Comparison of ENCODE assay signal across 19 cellular contexts in the genomic region with DNA sequence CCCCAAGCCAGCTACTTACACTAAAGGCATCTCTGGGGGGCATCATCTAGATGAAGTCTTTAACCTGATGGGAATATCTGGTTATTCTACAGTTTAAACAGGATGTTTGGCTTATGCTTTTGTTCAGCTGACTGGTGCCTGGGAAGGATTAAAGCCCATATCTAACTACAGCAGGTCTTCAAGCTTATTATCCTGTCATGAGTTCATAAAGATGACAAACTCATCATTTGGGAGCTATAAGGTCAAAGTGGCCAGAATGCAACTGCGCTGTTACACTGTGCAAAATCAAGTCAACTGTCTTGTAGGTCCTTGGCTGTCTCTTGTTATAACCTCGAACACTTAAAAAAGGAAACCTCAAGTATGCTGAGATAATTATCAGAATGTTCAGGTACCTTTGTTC. TPM values are rescaled to one million over a fixed set of nuclear protein-coding genes. Genes with fewer than 3 reads are reported as not detected.
DNase-seq lines count a peak whose midpoint lies in the region; ATAC-seq, FAIRE-seq and TF ChIP-seq lines count a peak whose summit lies in the region.
"Had no signal": no experiment of that assay in that cellular context is flagged by ENCODE, and none has a peak within 500 bp of the region (broad histone marks: within the 10 kb centered on the region; RNA-seq: fewer than 3 reads in every experiment).

No MANE protein-coding gene starts in this region.

- H2AFZ ChIP-seq in HCT116 (ENCODE audit: low read depth, low read length, poor library complexity, severe bottlenecking), result no peak overlapping the region

- no peaks in the 10 kb centered on the region for H3K79me2 ChIP-seq in HCT116 (ENCODE audit: insufficient read depth, low read length)

- H3K9me3 Mint-ChIP-seq in activated CD8-positive, alpha-beta T cell treated with anti-CD3 and anti-CD28 coated beads, Interleukin-2, amount 10 ng/mL, durations not matched to agents 7 days and 5 days (ENCODE audit: insufficient read depth), result no peaks in the 10 kb centered on the region
- no peaks in the 10 kb centered on the region for H3K9me3 Mint-ChIP-seq in activated CD8-positive, alpha-beta T cell treated with anti-CD3 and anti-CD28 coated beads for 36 hours
- H3K9me3 Mint-ChIP-seq: CD8-positive, alpha-beta memory T cell had no signal

- H3K4me3 ChIP-seq in HCT116 (replicated peaks in 1 of 2; ENCODE audit: low read depth in 1 of 2, low read length in 2 of 2) (no peak overlapping the region), Panc1 (ENCODE audit: low read depth in 2 of 2, low read length in 2 of 2) (no peak overlapping the region)
- H3K4me3 ChIP-seq: BLaER1 had no signal

- H3K9ac ChIP-seq in HCT116 (ENCODE audit: low read length), result no peak overlapping the region
- H3K9ac ChIP-seq: BLaER1 had no signal

- ATAC-seq in activated CD8-positive, alpha-beta T cell treated with anti-CD3 and anti-CD28 coated beads, Interleukin-2, amount 10 ng/mL, durations not matched to agents 7 days and 5 days, result no peak
- no peak for ATAC-seq in activated CD8-positive, alpha-beta T cell treated with anti-CD3 and anti-CD28 coated beads for 36 hours
- no peak for ATAC-seq in HCT116
- no peak for ATAC-seq in Panc1

- intact Hi-C loops in activated CD8-positive, alpha-beta T cell treated with anti-CD3 and anti-CD28 coated beads for 36 hours (cut with micrococcal nuclease), result no loop called here
- intact Hi-C loops in HCT116 (cut with micrococcal nuclease) (no loop called here), Panc1 (cut with micrococcal nuclease; ENCODE audit: unreplicated experiment) (no loop called here)

- TF ChIP-seq RAD21 in HCT116 (IDR thresholded peaks at IDR 0.05; ENCODE audit: low read depth), result no peak

- H3K27me3 ChIP-seq in HCT116 (ENCODE audit: insufficient read depth, low read length), result no peaks in the 10 kb centered on the region
- H3K27me3 ChIP-seq in Panc1 (ENCODE audit: control insufficient read depth, insufficient read depth, low read length), result no peaks in the 10 kb centered on the region
- H3K27me3 ChIP-seq: BLaER1 had no signal

- H3K36me3 Mint-ChIP-seq in activated CD8-positive, alpha-beta T cell treated with anti-CD3 and anti-CD28 coated beads, Interleukin-2, amount 10 ng/mL, durations not matched to agents 7 days and 5 days (ENCODE audit: low read depth), result peaks cover 34% of the 10 kb centered on the region
- peaks cover 14% of the 10 kb centered on the region for H3K36me3 Mint-ChIP-seq in activated CD8-positive, alpha-beta T cell treated with anti-CD3 and anti-CD28 coated beads for 36 hours (ENCODE audit: low read depth)

- H3K27ac Mint-ChIP-seq in activated CD8-positive, alpha-beta T cell treated with anti-CD3 and anti-CD28 coated beads, Interleukin-2, amount 10 ng/mL, durations not matched to agents 7 days and 5 days, result peak overlapping the region; percentile 33
- no peak overlapping the region for H3K27ac Mint-ChIP-seq in activated CD8-positive, alpha-beta T cell treated with anti-CD3 and anti-CD28 coated beads for 36 hours

- peaks cover 7% of the 10 kb centered on the region for H3K4me1 Mint-ChIP-seq in activated CD8-positive, alpha-beta T cell treated with anti-CD3 and anti-CD28 coated beads, Interleukin-2, amount 10 ng/mL, durations not matched to agents 7 days and 5 days (ENCODE audit: low read depth)
- H3K4me1 Mint-ChIP-seq in activated CD8-positive, alpha-beta T cell treated with anti-CD3 and anti-CD28 coated beads for 36 hours (ENCODE audit: low read depth), result no peaks in the 10 kb centered on the region
- H3K4me1 Mint-ChIP-seq: CD8-positive, alpha-beta memory T cell had no signal

- in situ Hi-C loops in Panc1 (cut with HindIII; ENCODE audit: low pct_unique_long_range_greater_than_20kb, low sequenced_read_pairs), result no loop called here

- no peaks in the 10 kb centered on the region for H3K9me2 ChIP-seq in HCT116 (ENCODE audit: insufficient read depth)

- TF ChIP-seq CTCF in activated CD8-positive, alpha-beta T cell treated with anti-CD3 and anti-CD28 coated beads for 36 hours (IDR thresholded peaks at IDR 0.05), result no peak
- TF ChIP-seq CTCF in HCT116 (IDR thresholded peaks at IDR 0.05 in 2 of 3, conservative IDR thresholded peaks at IDR 0.05 in 1 of 3; ENCODE audit: borderline replicate concordance in 1 of 3, insufficient read depth in 1 of 3, low read depth in 2 of 3, low read length in 2 of 3) (no peak), Panc1 (IDR thresholded peaks at IDR 0.05) (no peak)

- H3K4me1 ChIP-seq in HCT116 (ENCODE audit: control insufficient read depth in 1 of 2, insufficient read depth in 2 of 2, low read length in 2 of 2), result no peaks in the 10 kb centered on the region
- H3K4me1 ChIP-seq in Panc1 (ENCODE audit: control insufficient read depth, insufficient read depth, low read length), result no peaks in the 10 kb centered on the region; the same call in 1 of the 2 replicates
- H3K4me1 ChIP-seq: BLaER1 had no signal

- H3K36me3 ChIP-seq in HCT116 (ENCODE audit: control insufficient read depth in 1 of 2, insufficient read depth in 2 of 2, low read length in 2 of 2) (peaks cover 4 to 15% of the 10 kb centered on the region in 2 experiments; a peak in 2 of 4 replicates), Panc1 (ENCODE audit: control insufficient read depth, insufficient read depth, low read length) (no peaks in the 10 kb centered on the region)

- no peaks in the 10 kb centered on the region for H3K27me3 Mint-ChIP-seq in activated CD8-positive, alpha-beta T cell treated with anti-CD3 and anti-CD28 coated beads, Interleukin-2, amount 10 ng/mL, durations not matched to agents 7 days and 5 days (ENCODE audit: low read depth)
- no peaks in the 10 kb centered on the region for H3K27me3 Mint-ChIP-seq in activated CD8-positive, alpha-beta T cell treated with anti-CD3 and anti-CD28 coated beads for 36 hours
- H3K27me3 Mint-ChIP-seq: CD8-positive, alpha-beta memory T cell had no signal

- POLR2A ChIA-PET in activated CD8-positive, alpha-beta T cell treated with anti-CD3 and anti-CD28 coated beads, Interleukin-2, amount 10 ng/mL, durations not matched to agents 7 days and 5 days (lab: Charles Lee), result interaction anchor here (1.1 to 1.2 kb wide), 2 partner anchors 14 to 21 kb away, joined by 4 to 6 read pairs; no protein-coding TSS in a partner anchor
- POLR2A ChIA-PET in activated CD8-positive, alpha-beta T cell treated with anti-CD3 and anti-CD28 coated beads for 36 hours (lab: Charles Lee), result interaction anchor here (0.8 to 1.5 kb wide), 4 partner anchors 11 to 82 kb away, joined by 3 to 5 read pairs (median 4); partner anchors contain the start of gene MOB3C
- POLR2A ChIA-PET in HCT116 (lab: Charles Lee) (no interaction called here), Panc1 (lab: Charles Lee) (no interaction called here)

- H3K9me3 ChIP-seq in HCT116 (ENCODE audit: control insufficient read depth in 1 of 2, insufficient read depth in 1 of 2, low read depth in 1 of 2, low read length in 2 of 2) (no peaks in the 10 kb centered on the region), Panc1 (ENCODE audit: control insufficient read depth, insufficient read depth, low read depth, low read length) (no peaks in the 10 kb centered on the region)
- H3K9me3 ChIP-seq: BLaER1 had no signal

- BruUV-seq in HCT116 (replicated peaks; lab: Mats Ljungman, UMichigan) (TSS peak; percentile 55), Panc1 (replicated peaks; lab: Mats Ljungman, UMichigan) (TSS peak; percentile 67)

- no peak for DNase-seq in activated CD8-positive, alpha-beta T cell treated with anti-CD3 and anti-CD28 coated beads, Interleukin-2, amount 10 ng/mL, durations not matched to agents 7 days and 5 days
- DNase-seq in activated CD8-positive, alpha-beta T cell treated with anti-CD3 and anti-CD28 coated beads for 36 hours, result no peak
- DNase-seq in HCT116 (ENCODE audit: low read depth, low spot score), result no peak
- no peak for DNase-seq in Panc1 (ENCODE audit: low read depth, low spot score)
- no peak for DNase-seq in H54 (ENCODE audit: insufficient read length, low spot score)
- DNase-seq in NCI-H1436 (lab: John Stamatoyannopoulos, UW), result no peak
- DNase-seq in NCI-H1436 treated with DMSO at 0.1 percent for 48 hours (lab: John Stamatoyannopoulos, UW), result no peak
- DNase-seq: AML-193; CD8-positive, alpha-beta memory T cell; DMS 273 treated with DMSO at 0.1 percent for 48 hours; GOT3; HCEC 1CT; KG1 had no signal

- H3K4me3 Mint-ChIP-seq in activated CD8-positive, alpha-beta T cell treated with anti-CD3 and anti-CD28 coated beads, Interleukin-2, amount 10 ng/mL, durations not matched to agents 7 days and 5 days, result no peak overlapping the region
- no peak overlapping the region for H3K4me3 Mint-ChIP-seq in activated CD8-positive, alpha-beta T cell treated with anti-CD3 and anti-CD28 coated beads for 36 hours
- H3K4me3 Mint-ChIP-seq: CD8-positive, alpha-beta memory T cell had no signal

- RAD21 ChIA-PET in HCT116 (lab: Charles Lee; ENCODE audit: low non-redundant PET in 1 of 2, low total read pairs in 2 of 2, uncharacterized antibody in 2 of 2, unreplicated experiment in 2 of 2), result no interaction called here

- CTCF ChIA-PET in activated CD8-positive, alpha-beta T cell treated with anti-CD3 and anti-CD28 coated beads, Interleukin-2, amount 10 ng/mL, durations not matched to agents 7 days and 5 days (lab: Charles Lee), result no interaction called here
- CTCF ChIA-PET in activated CD8-positive, alpha-beta T cell treated with anti-CD3 and anti-CD28 coated beads for 36 hours (lab: Charles Lee), result interaction anchor here (0.9 to 1.8 kb wide), 2 partner anchors 11 to 108 kb away, joined by 4 to 6 read pairs; no protein-coding TSS in a partner anchor
- CTCF ChIA-PET in HCT116 (lab: Charles Lee), result interaction anchor here (1.4 kb wide), 1 partner anchor 11 kb away, joined by 5 read pairs; no protein-coding TSS in a partner anchor
- CTCF ChIA-PET in Panc1 (lab: Charles Lee), result no interaction called here

- FAIRE-seq in H54 (lab: Jason Lieb, UNC), result no peak
- FAIRE-seq: GM12892, GM19239 had no signal

- no peak overlapping the region for H3K27ac ChIP-seq in HCT116 (ENCODE audit: low read depth, low read length)
- no peak overlapping the region for H3K27ac ChIP-seq in Panc1 (ENCODE audit: low read length)
- H3K27ac ChIP-seq: 22Rv1, BLaER1, HL-60 had no signal

- no peaks in the 10 kb centered on the region; the same call in 1 of the 2 replicates for H4K20me1 ChIP-seq in HCT116 (ENCODE audit: insufficient read depth)
- H4K20me1 ChIP-seq: BLaER1 had no signal

- no peak overlapping the region for H3K4me2 ChIP-seq in HCT116 (ENCODE audit: low read length)
- H3K4me2 ChIP-seq: BLaER1 had no signal

- no peak for TF ChIP-seq POLR2A in HCT116 (IDR thresholded peaks at IDR 0.05; ENCODE audit: borderline replicate concordance, extremely low read depth, insufficient read depth, insufficient read length)
- TF ChIP-seq POLR2A in H54 (IDR thresholded peaks at IDR 0.05; ENCODE audit: low read depth, low read length), result no peak

RNA-seq across cellular contexts. Expression of gene MOB3C, which starts 18.6 kb away (rescaled TPM):
- 10 to 100 TPM; 20.1 to 20.9 TPM for total RNA-seq in activated CD8-positive, alpha-beta T cell treated with anti-CD3 and anti-CD28 coated beads, Interleukin-2, amount 10 ng/mL, durations not matched to agents 7 days and 5 days
- 1 to 10 TPM; 6.3 to 8.7 TPM for total RNA-seq in activated CD8-positive, alpha-beta T cell treated with anti-CD3 and anti-CD28 coated beads for 36 hours
- total RNA-seq in HCT116 (2021; ENCODE audit: unreplicated experiment), result 5.5 TPM
- polyA plus RNA-seq in HCT116 (2012), result 4.3 and 5.4 TPM in 2 replicates
- 10.5 TPM for total RNA-seq in Panc1 (2021; ENCODE audit: unreplicated experiment)
- polyA plus RNA-seq in Panc1 (2012; ENCODE audit: insufficient read length), result 13.4 TPM

RNA-seq across cellular contexts. Expression of gene MKNK1, which starts 31.1 kb away (rescaled TPM):
- 10 to 100 TPM; 68.9 to 72.3 TPM for total RNA-seq in activated CD8-positive, alpha-beta T cell treated with anti-CD3 and anti-CD28 coated beads, Interleukin-2, amount 10 ng/mL, durations not matched to agents 7 days and 5 days
- 10 to 100 TPM; 31.1 to 35.5 TPM for total RNA-seq in activated CD8-positive, alpha-beta T cell treated with anti-CD3 and anti-CD28 coated beads for 36 hours
- total RNA-seq in HCT116 (2021; ENCODE audit: unreplicated experiment) (30.9 TPM), Panc1 (2021; ENCODE audit: unreplicated experiment) (40.1 TPM)
- polyA plus RNA-seq in HCT116 (2012), result 27.0 and 27.9 TPM in 2 replicates
- 31.4 TPM for polyA plus RNA-seq in Panc1 (2012; ENCODE audit: insufficient read length)

RNA-seq across cellular contexts. Expression of gene ATPAF1, which starts 33.0 kb away (rescaled TPM):
- 10 to 100 TPM; 47.4 to 55.0 TPM for total RNA-seq in activated CD8-positive, alpha-beta T cell treated with anti-CD3 and anti-CD28 coated beads, Interleukin-2, amount 10 ng/mL, durations not matched to agents 7 days and 5 days
- 10 to 100 TPM; 40.3 to 41.8 TPM for total RNA-seq in activated CD8-positive, alpha-beta T cell treated with anti-CD3 and anti-CD28 coated beads for 36 hours
- total RNA-seq in HCT116 (2021; ENCODE audit: unreplicated experiment), result 35.5 TPM
- 23.1 and 35.9 TPM in 2 replicates for polyA plus RNA-seq in HCT116 (2012)
- total RNA-seq in Panc1 (2021; ENCODE audit: unreplicated experiment), result 39.0 TPM
- polyA plus RNA-seq in Panc1 (2012; ENCODE audit: insufficient read length), result 33.8 TPM

RNA-seq across cellular contexts. Expression of gene TEX38, which starts 36.4 kb away (rescaled TPM):
- not detected for total RNA-seq in activated CD8-positive, alpha-beta T cell treated with anti-CD3 and anti-CD28 coated beads, Interleukin-2, amount 10 ng/mL, durations not matched to agents 7 days and 5 days
- total RNA-seq in activated CD8-positive, alpha-beta T cell treated with anti-CD3 and anti-CD28 coated beads for 36 hours, result not detected
- total RNA-seq in HCT116 (2021; ENCODE audit: unreplicated experiment) (0.47 TPM), Panc1 (2021; ENCODE audit: unreplicated experiment) (not detected)
- 0.10 TPM in 1 of 2 replicates, not detected in the other for polyA plus RNA-seq in HCT116 (2012)
- polyA plus RNA-seq in Panc1 (2012; ENCODE audit: insufficient read length), result not detected
- total RNA-seq: CD8-positive, alpha-beta memory T cell; G401 had no signal

Comparison
In these comparisons a context has a peak if more than half of its experiments do, and no peak if none do; other contexts are left out.
1. CTCF ChIA-PET loops: an anchor here in activated CD8-positive, alpha-beta T cell treated with anti-CD3 and anti-CD28 coated beads for 36 hours (0.9 to 1.8 kb wide) and HCT116 (1.4 kb wide); none called in activated CD8-positive, alpha-beta T cell treated with anti-CD3 and anti-CD28 coated beads, Interleukin-2, amount 10 ng/mL, durations not matched to agents 7 days and 5 days and Panc1.
2. POLR2A ChIA-PET loops: an anchor here in activated CD8-positive, alpha-beta T cell treated with anti-CD3 and anti-CD28 coated beads, Interleukin-2, amount 10 ng/mL, durations not matched to agents 7 days and 5 days (1.1 to 1.2 kb wide) and activated CD8-positive, alpha-beta T cell treated with anti-CD3 and anti-CD28 coated beads for 36 hours (0.8 to 1.5 kb wide); none called in HCT116 and Panc1.